Comparison of ENCODE assay signal across 9 cellular contexts in the genomic region with DNA sequence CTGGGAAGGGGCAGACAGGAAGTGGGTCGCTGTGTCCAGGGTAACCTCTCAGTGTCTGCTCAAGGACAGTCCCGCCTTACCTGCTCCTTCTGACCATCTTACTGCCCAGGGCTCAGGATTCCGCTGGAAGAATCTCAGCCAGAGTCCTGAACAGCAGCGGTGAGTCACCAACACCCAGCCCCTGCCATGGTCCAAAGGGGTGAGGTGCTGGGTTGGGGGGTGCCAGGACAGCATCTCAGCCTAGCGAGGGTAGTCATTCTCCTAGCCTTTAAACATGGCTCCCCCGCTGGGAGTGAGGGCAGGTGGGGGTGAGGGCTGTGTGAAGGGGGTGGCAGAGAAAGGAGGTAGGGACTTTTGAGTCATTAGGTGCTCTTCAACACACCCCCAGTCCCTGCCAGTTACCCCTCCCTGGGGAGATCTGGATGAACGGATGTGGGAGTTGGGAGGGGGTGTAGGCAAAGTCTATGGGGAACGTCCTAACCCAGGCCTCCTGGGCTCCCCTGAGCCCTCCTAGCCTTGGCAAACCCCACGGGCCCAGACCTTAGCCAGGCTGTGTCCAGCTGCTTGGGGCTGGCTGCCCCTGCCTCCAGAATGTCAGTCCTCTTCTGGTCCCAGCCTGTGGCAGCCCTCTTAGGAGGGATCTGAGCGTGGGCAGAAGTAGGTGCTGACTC. TPM values are rescaled to one million over a fixed set of nuclear protein-coding genes. Genes with fewer than 3 reads are reported as not detected.
DNase-seq lines count a peak whose midpoint lies in the region; ATAC-seq and TF ChIP-seq lines count a peak whose summit lies in the region.
"Had no signal": no experiment of that assay in that cellular context is flagged by ENCODE, and none has a peak within 500 bp of the region (broad histone marks: within the 10 kb centered on the region; RNA-seq: fewer than 3 reads in every experiment).

No MANE protein-coding gene starts in this region.

- H3K27ac Mint-ChIP-seq in IgD-negative memory B cell, result peak overlapping the region; percentile 31 to 88 (median 85)

- H3K4me3 Mint-ChIP-seq in IgD-negative memory B cell, result peak overlapping the region in 3 of 4 donors; percentile 51 to 98 (median 69)

- peak overlapping the region; percentile 7 for H2AK5ac ChIP-seq in mesenchymal stem cell (ENCODE audit: low read length, severe bottlenecking)

- peaks cover 17% of the 10 kb centered on the region for H3K27me3 ChIP-seq in colonic mucosa
- H3K27me3 ChIP-seq in mesenchymal stem cell (ENCODE audit: control insufficient read depth in 1 of 2, insufficient read depth in 1 of 2, low read length in 2 of 2), result peaks cover 3 to 8% of the 10 kb centered on the region in 2 experiments
- H3K27me3 ChIP-seq in subcutaneous abdominal adipose tissue (ENCODE audit: control insufficient read depth in 5 of 5, insufficient read depth in 4 of 5, low read length in 5 of 5), result peaks cover 2 to 25% (median 12%) of the 10 kb centered on the region in 5 donors

- no peaks in the 10 kb centered on the region for H3K4me1 ChIP-seq in colonic mucosa
- H3K4me1 ChIP-seq in mesenchymal stem cell (ENCODE audit: control insufficient read depth, insufficient read depth, low read depth, low read length), result peaks cover 44% of the 10 kb centered on the region
- H3K4me1 ChIP-seq in subcutaneous abdominal adipose tissue (ENCODE audit: control insufficient read depth in 5 of 5, insufficient read depth in 5 of 5, low read length in 5 of 5), result peaks cover 1 to 63% (median 48%) of the 10 kb centered on the region in 5 donors

- peak overlapping the region; percentile 84 for H4K91ac ChIP-seq in mesenchymal stem cell (ENCODE audit: low read length)

- H3K4me1 Mint-ChIP-seq in IgD-negative memory B cell, result peaks cover 14 to 19% (median 19%) of the 10 kb centered on the region in 3 donors

- no peaks in the 10 kb centered on the region for H3K36me3 ChIP-seq in colonic mucosa
- peaks cover 19 to 29% of the 10 kb centered on the region in 2 experiments for H3K36me3 ChIP-seq in mesenchymal stem cell (ENCODE audit: control insufficient read depth in 1 of 2, insufficient read depth in 2 of 2, low read depth in 1 of 2, low read length in 2 of 2)
- H3K36me3 ChIP-seq in subcutaneous abdominal adipose tissue (ENCODE audit: control insufficient read depth in 5 of 5, insufficient read depth in 5 of 5, low read length in 5 of 5), result peaks cover 0 to 37% (median 29%) of the 10 kb centered on the region in 5 donors

- peak overlapping the region; percentile 27 to 69 for H2BK12ac ChIP-seq in mesenchymal stem cell (ENCODE audit: low read length in 2 of 2)

- H3K4me2 ChIP-seq in mesenchymal stem cell (ENCODE audit: low read length, poor library complexity, severe bottlenecking), result no peak overlapping the region

- peak overlapping the region in 1 of 2 experiments; percentile 13 for H3K14ac ChIP-seq in mesenchymal stem cell (ENCODE audit: low read length in 2 of 2)

- no peak overlapping the region for H2BK5ac ChIP-seq in mesenchymal stem cell (ENCODE audit: low read depth, low read length, poor library complexity, severe bottlenecking)

- no peaks in the 10 kb centered on the region for H3K9me3 ChIP-seq in colonic mucosa
- no peaks in the 10 kb centered on the region for H3K9me3 ChIP-seq in mesenchymal stem cell (ENCODE audit: control insufficient read depth, low read length)
- no peaks in the 10 kb centered on the region for H3K9me3 ChIP-seq in subcutaneous abdominal adipose tissue (ENCODE audit: control insufficient read depth in 5 of 5, low read length in 5 of 5)

- peaks cover 4% of the 10 kb centered on the region for H3K27me3 Mint-ChIP-seq in IgD-negative memory B cell

- H3K36me3 Mint-ChIP-seq in IgD-negative memory B cell, result peaks cover 4% of the 10 kb centered on the region

- H2BK15ac ChIP-seq in mesenchymal stem cell (ENCODE audit: low read depth, poor library complexity, severe bottlenecking), result peak overlapping the region; percentile 73

- H2BK120ac ChIP-seq in mesenchymal stem cell (ENCODE audit: low read depth, low read length), result peak overlapping the region; percentile 22

- H2AFZ ChIP-seq in mesenchymal stem cell (ENCODE audit: low read depth, low read length), result no peak overlapping the region

- no peaks in the 10 kb centered on the region for H3K9me3 Mint-ChIP-seq in IgD-negative memory B cell

- H4K8ac ChIP-seq in mesenchymal stem cell (ENCODE audit: low read length), result peak overlapping the region; percentile 66

- ATAC-seq in GM18498 (IDR thresholded peaks at IDR 0.05; ENCODE audit: unreplicated experiment), result no peak

- peak overlapping the region; percentile 23 to 61 for H3K18ac ChIP-seq in mesenchymal stem cell (ENCODE audit: low read depth in 1 of 2, low read length in 2 of 2)

- peak overlapping the region; percentile 60 for H3K27ac ChIP-seq in colonic mucosa
- peak overlapping the region; percentile 87 for H3K27ac ChIP-seq in mesenchymal stem cell (ENCODE audit: low read length, poor library complexity, severe bottlenecking)
- H3K27ac ChIP-seq in subcutaneous abdominal adipose tissue (ENCODE audit: low read depth, low read length), result peak overlapping the region; percentile 85

- peak overlapping the region; percentile 14 to 46 for H3K4ac ChIP-seq in mesenchymal stem cell (ENCODE audit: low read depth in 1 of 2, low read length in 2 of 2)

- TF ChIP-seq CTCF in colonic mucosa (IDR thresholded peaks at IDR 0.05), result no peak

- no peak overlapping the region for H3K23ac ChIP-seq in mesenchymal stem cell (ENCODE audit: low read length in 2 of 2)

- H3K9ac ChIP-seq in colonic mucosa (ENCODE audit: low read depth in 2 of 2, low read length in 2 of 2) (peak overlapping the region; percentile 21 to 36), mesenchymal stem cell (ENCODE audit: low read length) (peak overlapping the region; percentile 85), subcutaneous abdominal adipose tissue (ENCODE audit: low read length in 5 of 5) (peak overlapping the region in 3 of 5 donors; percentile 35 to 92 (median 38))

- peaks cover 10% of the 10 kb centered on the region for H3K79me1 ChIP-seq in mesenchymal stem cell (replicated peaks; ENCODE audit: low read length, poor library complexity, severe bottlenecking)

- 90% methylated on average over 9 of the region's 10 CpGs for WGBS in mesenchymal stem cell

- DNase-seq in colonic mucosa (no peak), mesenchymal stem cell (peak; percentile 30), SHP77 treated with DMSO at 0.1 percent for 48 hours (lab: John Stamatoyannopoulos, UW) (no peak), NCI-H128 (lab: John Stamatoyannopoulos, UW; ENCODE audit: unreplicated experiment) (no peak), Ammon's horn (ENCODE audit: low spot score) (no peak)
- DNase-seq: stimulated activated CD4-positive, alpha-beta T cell treated with anti-CD3 and anti-CD28 coated beads, Interleukin-2, amount 100 ng/mL, for 24 hours had no signal

- H3K4me3 ChIP-seq in colonic mucosa, result no peak overlapping the region
- no peak overlapping the region for H3K4me3 ChIP-seq in mesenchymal stem cell (ENCODE audit: insufficient read depth in 1 of 2, low read depth in 1 of 2, low read length in 2 of 2)
- peak overlapping the region in 4 of 5 donors; percentile 53 to 94 (median 80) for H3K4me3 ChIP-seq in subcutaneous abdominal adipose tissue (ENCODE audit: low read depth in 1 of 5, low read length in 5 of 5)

- intact Hi-C loops in colonic mucosa (cut with DNase I), result no loop called here

RNA-seq across cellular contexts. Expression of gene TAMALIN, which starts 2.5 kb away (rescaled TPM):
- polyA plus RNA-seq in IgD-negative memory B cell, result 6.4 TPM
- total RNA-seq in colonic mucosa, result 10 to 100 TPM in 1 of 2 donors, 1 to 10 TPM in 1; 5.0 to 15.2 TPM
- polyA plus RNA-seq in mesenchymal stem cell (2013, experiment 1 of 2), result 17.3 TPM
- 17.8 TPM for polyA plus RNA-seq in mesenchymal stem cell (2013, experiment 2 of 2)

RNA-seq across cellular contexts. Expression of gene NR4A1, which starts 42.0 kb away (rescaled TPM):
- 9.3 TPM for polyA plus RNA-seq in IgD-negative memory B cell
- 10 to 100 TPM; 51.1 to 52.0 TPM for total RNA-seq in colonic mucosa
- 59.6 TPM for polyA plus RNA-seq in mesenchymal stem cell (2013, experiment 1 of 2)
- 43.8 TPM for polyA plus RNA-seq in mesenchymal stem cell (2013, experiment 2 of 2)

RNA-seq across cellular contexts. Expression of gene ACVR1B, which starts 57.7 kb away (rescaled TPM):
- 0.90 TPM for polyA plus RNA-seq in IgD-negative memory B cell
- total RNA-seq in colonic mucosa, result 10 to 100 TPM; 56.0 to 63.0 TPM
- 13.6 TPM for polyA plus RNA-seq in mesenchymal stem cell (2013, experiment 1 of 2)
- polyA plus RNA-seq in mesenchymal stem cell (2013, experiment 2 of 2), result 13.2 TPM

Comparison
In these comparisons a context has a peak if more than half of its experiments do, and no peak if none do; other contexts are left out.
1. H3K4me3 ChIP-seq: peak in subcutaneous abdominal adipose tissue (4 of 5); none in colonic mucosa (single experiment) and mesenchymal stem cell (0 of 2).
2. H3K9ac ChIP-seq: peak in every context shown above with its lines; median percentile 85 in mesenchymal stem cell; 38 in subcutaneous abdominal adipose tissue; 28 in colonic mucosa.
3. Peak in every context shown above with its lines, with median percentiles within 50 percentile points of each other: H3K27ac ChIP-seq.